16 cellular contexts compared by ENCODE assay signal in genomic region chr11:7609015-7609414, GRCh38.
"Had no signal": no experiment of that assay in that cellular context is flagged by ENCODE, and none has a peak within 500 bp of the region (broad histone marks: within the 10 kb centered on the region; RNA-seq: fewer than 3 reads in every experiment).

No MANE protein-coding gene starts in this region.

- H3K36me3 ChIP-seq: breast epithelium had no signal

- H3K4me1 Mint-ChIP-seq: natural killer cell had no signal

- H3K4me3 Mint-ChIP-seq: effector memory CD8-positive, alpha-beta T cell; natural killer cell had no signal

- H3K27me3 ChIP-seq: ascending aorta, breast epithelium, heart right ventricle, sigmoid colon had no signal

- DNase-seq: activated CD4-positive, alpha-beta T cell treated with anti-CD3 and anti-CD28 coated beads, Interleukin-2, amount 50 U/mL, for 1 hour; activated CD8-positive, alpha-beta memory T cell treated with anti-CD3 and anti-CD28 coated beads for 24 hours; dermis blood vessel endothelial cell; effector memory CD8-positive, alpha-beta T cell; foreskin melanocyte; heart right ventricle; left colon; mucosa of descending colon; natural killer cell; nucleus accumbens; sigmoid colon; stimulated activated CD4-positive, alpha-beta T cell treated with anti-CD3 and anti-CD28 coated beads, Interleukin-1b, Interleukin-23, amount 100 ng/mL, for 48 hours had no signal

- H3K4me1 ChIP-seq: sigmoid colon had no signal

- ATAC-seq: effector memory CD8-positive, alpha-beta T cell; left colon; mucosa of descending colon; natural killer cell had no signal

- H3K9me3 Mint-ChIP-seq: effector memory CD8-positive, alpha-beta T cell; natural killer cell had no signal

- H3K36me3 Mint-ChIP-seq: natural killer cell had no signal

- H3K27me3 Mint-ChIP-seq: effector memory CD8-positive, alpha-beta T cell had no signal

- H3K4me3 ChIP-seq: ascending aorta, breast epithelium, heart right ventricle, mucosa of descending colon, sigmoid colon, SK-N-MC had no signal

- FAIRE-seq: islet of Langerhans had no signal

- H3K27ac ChIP-seq: breast epithelium, heart right ventricle, sigmoid colon, SK-N-MC had no signal

- H3K9me3 ChIP-seq: ascending aorta, breast epithelium, heart right ventricle, mucosa of descending colon, sigmoid colon had no signal

- H3K27ac Mint-ChIP-seq: effector memory CD8-positive, alpha-beta T cell; natural killer cell had no signal
